In the genomic region with DNA sequence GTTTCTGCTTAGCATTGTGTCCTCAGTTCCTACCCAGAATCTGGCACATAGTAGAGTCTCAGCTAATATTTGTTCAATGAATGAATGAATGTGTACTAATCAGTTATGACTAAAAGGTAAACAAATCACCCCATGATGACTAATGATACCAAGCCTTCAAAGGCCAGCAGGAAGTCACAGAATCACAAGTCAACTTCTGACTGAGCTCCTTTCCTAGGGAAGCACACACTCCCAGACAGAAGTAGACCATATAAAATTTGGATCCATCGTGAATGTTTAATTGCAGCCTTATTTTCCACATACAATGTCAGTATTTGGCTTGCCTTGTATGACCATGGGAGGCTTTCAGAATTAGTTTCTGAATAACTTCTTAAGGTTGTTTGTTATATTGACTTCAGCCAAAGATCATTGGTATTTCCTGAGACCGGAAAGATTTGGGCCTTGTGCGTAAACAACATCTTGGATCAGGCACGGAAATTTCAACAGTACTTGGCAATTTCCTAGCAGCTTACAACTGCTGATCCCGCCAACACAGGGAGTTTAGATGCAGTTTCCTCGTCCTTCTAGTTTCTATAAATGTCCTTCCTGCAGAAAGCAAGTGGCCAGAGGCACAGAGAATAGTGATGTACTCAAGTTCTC, we compare ENCODE assay signal across 12 cellular contexts.
DNase-seq lines count a peak whose midpoint lies in the region; ATAC-seq and TF ChIP-seq lines count a peak whose summit lies in the region.
"Had no signal": no experiment of that assay in that cellular context is flagged by ENCODE, and none has a peak within 500 bp of the region (broad histone marks: within the 10 kb centered on the region; RNA-seq: fewer than 3 reads in every experiment).

No MANE protein-coding gene starts in this region.

- H3K27me3 ChIP-seq in adrenal gland, result no peaks in the 10 kb centered on the region
- H3K27me3 ChIP-seq in left ventricle myocardium inferior (ENCODE audit: low read depth), result no peaks in the 10 kb centered on the region
- no peaks in the 10 kb centered on the region for H3K27me3 ChIP-seq in gastrocnemius medialis

- peak overlapping the region in 3 of 5 donors; percentile 2 to 69 (median 69) for H3K27ac ChIP-seq in adrenal gland
- peak overlapping the region; percentile 66 for H3K27ac ChIP-seq in left ventricle myocardium inferior (replicated peaks)
- peak overlapping the region; percentile 31 to 54 (median 46) for H3K27ac ChIP-seq in gastrocnemius medialis

- in situ Hi-C loops in gastrocnemius medialis (cut with MboI; ENCODE audit: low sequenced_read_pairs in 4 of 4), result no loop called here

- peak; percentile 74 for ATAC-seq in gastrocnemius medialis

- H3K9me3 ChIP-seq in adrenal gland (replicated peaks in 1 of 3) (no peaks in the 10 kb centered on the region), left ventricle myocardium inferior (replicated peaks) (no peaks in the 10 kb centered on the region), gastrocnemius medialis (no peaks in the 10 kb centered on the region)

- H3K36me3 ChIP-seq in adrenal gland (replicated peaks in 1 of 2) (no peaks in the 10 kb centered on the region), left ventricle myocardium inferior (no peaks in the 10 kb centered on the region), gastrocnemius medialis (no peaks in the 10 kb centered on the region)

- no peak overlapping the region for H3K4me3 ChIP-seq in adrenal gland
- H3K4me3 ChIP-seq in left ventricle myocardium inferior, result no peak overlapping the region
- no peak overlapping the region for H3K4me3 ChIP-seq in gastrocnemius medialis

- TF ChIP-seq CTCF in adrenal gland (IDR thresholded peaks at IDR 0.05) (no peak), left ventricle myocardium inferior (IDR thresholded peaks at IDR 0.05; ENCODE audit: borderline replicate concordance) (no peak), gastrocnemius medialis (IDR thresholded peaks at IDR 0.05 in 4 of 5, conservative IDR thresholded peaks at IDR 0.05 in 1 of 5) (no peak)

- TF ChIP-seq POLR2A in adrenal gland (IDR thresholded peaks at IDR 0.05) (no peak), gastrocnemius medialis (IDR thresholded peaks at IDR 0.05) (no peak)

- DNase-seq in DMS53 treated with DMSO at 0.1 percent for 48 hours (lab: John Stamatoyannopoulos, UW; ENCODE audit: unreplicated experiment), result peak; percentile 71
- peak in 6 of 7 donors; percentile 22 to 62 (median 30) for DNase-seq in adrenal gland
- DNase-seq in left ventricle myocardium inferior, result no peak
- peak; percentile 13 to 16 for DNase-seq in gastrocnemius medialis
- no peak for DNase-seq in H4 (ENCODE audit: low spot score)
- DNase-seq in T-helper 2 cell, result no peak
- no peak for DNase-seq in Kasumi-1 (lab: John Stamatoyannopoulos, UW)
- no peak for DNase-seq in HK-2 (ENCODE audit: unreplicated experiment)
- DNase-seq: amniotic stem cell; CD8-positive, alpha-beta memory T cell; NCI-H510A; occipital lobe had no signal

- H3K4me1 ChIP-seq in adrenal gland (replicated peaks in 1 of 2) (peaks cover 0 to 18% of the 10 kb centered on the region in 2 donors), left ventricle myocardium inferior (peaks cover 25% of the 10 kb centered on the region), gastrocnemius medialis (peaks cover 5 to 9% of the 10 kb centered on the region in 2 donors)

- WGBS in adrenal gland, 4 donors, result 55 to 71% (median 65%) methylated on average over 6 of the region's 6 CpGs

- intact Hi-C loops in adrenal gland (cut with DNase I), result no loop called here
- intact Hi-C loops in left ventricle myocardium inferior (cut with micrococcal nuclease), result no loop called here
- intact Hi-C loops in gastrocnemius medialis (cut with DNase I; ENCODE audit: low total_unique reads), result no loop called here

Comparison
In these comparisons a context has a peak if more than half of its experiments do, and no peak if none do; other contexts are left out.
1. DNase-seq: peak in DMS53 treated with DMSO at 0.1 percent for 48 hours (single experiment), adrenal gland (6 of 7) and gastrocnemius medialis (2 of 2); none in left ventricle myocardium inferior (single experiment), H4 (single experiment), T-helper 2 cell (0 of 5), Kasumi-1 (0 of 2) and HK-2 (single experiment).
2. Peak in every context shown above with its lines, with median percentiles within 50 percentile points of each other: H3K27ac ChIP-seq.